In the genomic region with DNA sequence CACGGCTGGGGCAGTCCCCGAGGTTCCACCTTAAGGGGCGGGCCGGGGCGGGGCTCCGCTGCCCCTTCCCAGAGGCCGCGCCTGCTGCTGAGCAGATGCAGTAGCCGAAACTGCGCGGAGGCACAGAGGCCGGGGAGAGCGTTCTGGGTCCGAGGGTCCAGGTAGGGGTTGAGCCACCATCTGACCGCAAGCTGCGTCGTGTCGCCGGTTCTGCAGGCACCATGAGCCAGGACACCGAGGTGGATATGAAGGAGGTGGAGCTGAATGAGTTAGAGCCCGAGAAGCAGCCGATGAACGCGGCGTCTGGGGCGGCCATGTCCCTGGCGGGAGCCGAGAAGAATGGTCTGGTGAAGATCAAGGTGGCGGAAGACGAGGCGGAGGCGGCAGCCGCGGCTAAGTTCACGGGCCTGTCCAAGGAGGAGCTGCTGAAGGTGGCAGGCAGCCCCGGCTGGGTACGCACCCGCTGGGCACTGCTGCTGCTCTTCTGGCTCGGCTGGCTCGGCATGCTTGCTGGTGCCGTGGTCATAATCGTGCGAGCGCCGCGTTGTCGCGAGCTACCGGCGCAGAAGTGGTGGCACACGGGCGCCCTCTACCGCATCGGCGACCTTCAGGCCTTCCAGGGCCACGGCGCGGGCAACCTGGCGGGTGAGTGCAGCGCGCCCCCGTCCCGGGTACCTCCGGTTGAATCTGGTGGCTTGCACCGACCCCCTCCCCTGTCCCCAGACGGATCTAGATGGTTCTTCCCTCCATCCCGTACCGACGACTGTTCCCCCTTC, we compare ENCODE assay signal across 8 cellular contexts. TPM values are rescaled to one million over a fixed set of nuclear protein-coding genes. Genes with fewer than 3 reads are reported as not detected.
DNase-seq lines count a peak whose midpoint lies in the region; ATAC-seq, FAIRE-seq and TF ChIP-seq lines count a peak whose summit lies in the region.

TSS of gene SLC3A2 (plus strand) at position 94 of the 776 bp plus-strand sequence. CDS start at position 222, 128 bp downstream.

- no peaks in the 10 kb centered on the region for H3F3A ChIP-seq in Loucy (ENCODE audit: low read depth)

- H4K20me1 ChIP-seq in Loucy (ENCODE audit: insufficient read depth, low read length, poor library complexity, severe bottlenecking) (peaks cover 39% of the 10 kb centered on the region), osteoblast (ENCODE audit: insufficient read depth, low read length) (peaks cover 39% of the 10 kb centered on the region)

- H3K4me3 Mint-ChIP-seq in activated naive CD4-positive, alpha-beta T cell treated with anti-CD3 and anti-CD28 coated beads, Interleukin-2, amount 10 ng/mL, durations not matched to agents 7 days and 5 days, result peak within 1 kb of the TSS; percentile 97

- peaks cover 4% of the 10 kb centered on the region for H3K27me3 Mint-ChIP-seq in activated naive CD4-positive, alpha-beta T cell treated with anti-CD3 and anti-CD28 coated beads, Interleukin-2, amount 10 ng/mL, durations not matched to agents 7 days and 5 days

- no peaks in the 10 kb centered on the region for H3K9me2 ChIP-seq in Loucy (replicated peaks; ENCODE audit: low read depth, low read length)

- H3K9me3 Mint-ChIP-seq in activated naive CD4-positive, alpha-beta T cell treated with anti-CD3 and anti-CD28 coated beads, Interleukin-2, amount 10 ng/mL, durations not matched to agents 7 days and 5 days, result no peaks in the 10 kb centered on the region

- CTCF ChIA-PET in activated naive CD4-positive, alpha-beta T cell treated with anti-CD3 and anti-CD28 coated beads, Interleukin-2, amount 10 ng/mL, durations not matched to agents 7 days and 5 days (lab: Charles Lee), result interaction anchor here (0.8 to 3.9 kb wide), 12 partner anchors 14 to 457 kb away, joined by 3 to 32 read pairs (median 4); partner anchors contain the start of genes C11orf98, CSKMT, STX5 and TMEM179B

- H3K4me1 Mint-ChIP-seq in activated naive CD4-positive, alpha-beta T cell treated with anti-CD3 and anti-CD28 coated beads, Interleukin-2, amount 10 ng/mL, durations not matched to agents 7 days and 5 days, result peaks cover 52% of the 10 kb centered on the region

- H3K79me2 ChIP-seq in Loucy (ENCODE audit: insufficient read depth, low read length) (peaks cover 64% of the 10 kb centered on the region), osteoblast (ENCODE audit: insufficient read depth, low read length) (peaks cover 51% of the 10 kb centered on the region)

- H3K36me3 ChIP-seq in Loucy (ENCODE audit: insufficient read depth, low read length), result peaks cover 37% of the 10 kb centered on the region
- peaks cover 80% of the 10 kb centered on the region for H3K36me3 ChIP-seq in SK-N-MC (ENCODE audit: insufficient read depth, low read length)
- peaks cover 39% of the 10 kb centered on the region for H3K36me3 ChIP-seq in osteoblast (ENCODE audit: insufficient read depth, low read length)
- H3K36me3 ChIP-seq in thoracic aorta, result peaks cover 34% of the 10 kb centered on the region

- peak; percentile 60 for ATAC-seq in thoracic aorta (ENCODE audit: insufficient number of reproducible peaks, low FRiP score, low read depth)

- peaks cover 58% of the 10 kb centered on the region for H3K36me3 Mint-ChIP-seq in activated naive CD4-positive, alpha-beta T cell treated with anti-CD3 and anti-CD28 coated beads, Interleukin-2, amount 10 ng/mL, durations not matched to agents 7 days and 5 days

- peak within 1 kb of the TSS; percentile 100 for H3K27ac Mint-ChIP-seq in activated naive CD4-positive, alpha-beta T cell treated with anti-CD3 and anti-CD28 coated beads, Interleukin-2, amount 10 ng/mL, durations not matched to agents 7 days and 5 days

- H3K4me1 ChIP-seq in Loucy (ENCODE audit: insufficient read depth, low read length, poor library complexity, severe bottlenecking) (peaks cover 37% of the 10 kb centered on the region), osteoblast (ENCODE audit: insufficient read depth, low read length) (peaks cover 43% of the 10 kb centered on the region), thoracic aorta (ENCODE audit: control insufficient read depth in 1 of 2, low read depth in 2 of 2) (peaks cover 31 to 58% of the 10 kb centered on the region in 2 donors)

- H3K4me2 ChIP-seq in Loucy (ENCODE audit: low read depth, low read length, poor library complexity, severe bottlenecking) (peak within 1 kb of the TSS; percentile 100), osteoblast (ENCODE audit: insufficient read depth, low read length) (peak within 1 kb of the TSS; percentile 96)

- peak within 1 kb of the TSS; percentile 98 for H3K27ac ChIP-seq in SK-N-MC
- peak within 1 kb of the TSS; percentile 100 for H3K27ac ChIP-seq in osteoblast (ENCODE audit: low read depth, low read length)
- peak within 1 kb of the TSS; percentile 93 to 98 for H3K27ac ChIP-seq in thoracic aorta

- no peak for FAIRE-seq in H54 (lab: Jason Lieb, UNC)

- H3K9me3 ChIP-seq in Loucy (ENCODE audit: insufficient read depth, low read depth, low read length) (no peaks in the 10 kb centered on the region), SK-N-MC (ENCODE audit: low read depth, low read length) (no peaks in the 10 kb centered on the region), osteoblast (ENCODE audit: low read depth, low read length) (no peaks in the 10 kb centered on the region), thoracic aorta (no peaks in the 10 kb centered on the region)

- H3K4me3 ChIP-seq in Loucy (ENCODE audit: low read length, poor library complexity, severe bottlenecking) (peak within 1 kb of the TSS; percentile 92), SK-N-MC (peak within 1 kb of the TSS; percentile 89), osteoblast (ENCODE audit: insufficient read depth, low read length) (peak within 1 kb of the TSS; percentile 93), thoracic aorta (peak within 1 kb of the TSS; percentile 79)

- TF ChIP-seq CTCF in Loucy (conservative IDR thresholded peaks at IDR 0.05; ENCODE audit: low read length) (peak; percentile 63), osteoblast (IDR thresholded peaks at IDR 0.05; ENCODE audit: extremely low read depth, low read depth, low read length) (peak; percentile 62), thoracic aorta (IDR thresholded peaks at IDR 0.05) (peak; percentile 71)

- H3K27me3 ChIP-seq in Loucy (ENCODE audit: insufficient read depth, low read length, poor library complexity, severe bottlenecking), result peaks cover 4% of the 10 kb centered on the region
- no peaks in the 10 kb centered on the region for H3K27me3 ChIP-seq in osteoblast (ENCODE audit: insufficient read depth, low read length)
- H3K27me3 ChIP-seq in thoracic aorta (replicated peaks; ENCODE audit: insufficient read depth), result no peaks in the 10 kb centered on the region

- H2AFZ ChIP-seq in Loucy (ENCODE audit: low read length) (peak within 1 kb of the TSS; percentile 62), osteoblast (ENCODE audit: low read length) (peak within 1 kb of the TSS; percentile 72)

- TF ChIP-seq POLR2A in H54 (IDR thresholded peaks at IDR 0.05; ENCODE audit: low read depth, low read length), result peak; percentile 99

- H3K9ac ChIP-seq in Loucy (ENCODE audit: low read depth, low read length, poor library complexity, severe bottlenecking), result peak within 1 kb of the TSS; percentile 100
- H3K9ac ChIP-seq in SK-N-MC (ENCODE audit: insufficient read length), result peak within 1 kb of the TSS; percentile 100

- DNase-seq in GM04503 (ENCODE audit: low read depth) (peak; percentile 51), H54 (ENCODE audit: insufficient read length, low spot score) (peak; percentile 75), SK-N-MC (ENCODE audit: low read depth, low spot score) (no peak), globus pallidus (ENCODE audit: low spot score) (peak; percentile 88), osteoblast (ENCODE audit: insufficient read length, low spot score, missing footprints) (peak; percentile 92), thoracic aorta (ENCODE audit: low spot score) (peak; percentile 46)
- DNase-seq in activated naive CD4-positive, alpha-beta T cell treated with anti-CD3 and anti-CD28 coated beads, Interleukin-2, amount 10 ng/mL, durations not matched to agents 7 days and 5 days, result peak; percentile 92

RNA-seq across cellular contexts. Expression of gene SLC3A2, which starts in this region (rescaled TPM):
- total RNA-seq in osteoblast (217 and 259 TPM in 2 replicates), thoracic aorta (100 to 1,000 TPM; 138 to 739 TPM)
